Comparison of ENCODE assay signal across 8 cellular contexts in the genomic region with DNA sequence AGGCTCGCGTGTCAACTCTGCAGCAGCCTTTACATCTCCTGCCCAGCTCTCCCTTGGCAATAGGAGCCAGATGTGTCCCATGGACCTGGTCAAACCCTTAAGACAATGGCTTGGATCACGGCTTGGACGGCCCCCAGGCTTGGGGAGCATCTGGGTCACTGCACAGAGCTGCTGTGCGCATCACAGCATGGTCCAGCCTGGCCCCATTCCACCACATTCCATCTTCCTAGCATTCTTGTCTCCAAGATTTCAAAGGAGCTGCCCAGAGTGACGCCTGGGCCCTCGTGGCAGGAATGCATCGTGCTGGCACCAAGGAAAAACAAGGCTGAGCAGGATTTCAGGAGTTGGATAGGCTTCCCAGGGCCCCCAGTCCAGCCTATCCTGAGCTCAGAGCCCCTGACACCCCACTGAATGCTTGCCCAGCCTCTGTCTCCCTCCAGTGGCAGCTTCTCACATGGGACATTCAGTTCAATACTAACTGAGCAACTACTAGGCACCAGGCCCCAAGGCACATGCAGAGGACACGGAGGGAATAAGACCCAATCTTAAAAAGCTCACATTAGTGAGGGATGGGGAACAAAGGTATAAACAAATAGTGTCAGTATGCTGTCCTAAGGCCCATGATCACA. TPM values are rescaled to one million over a fixed set of nuclear protein-coding genes. Genes with fewer than 3 reads are reported as not detected.
DNase-seq lines count a peak whose midpoint lies in the region; ATAC-seq and TF ChIP-seq lines count a peak whose summit lies in the region.

No MANE protein-coding gene starts in this region.

- peaks cover 47% of the 10 kb centered on the region for H3K4me1 ChIP-seq in CD4-positive, CD25-positive, alpha-beta regulatory T cell (ENCODE audit: control insufficient read depth, insufficient read depth, low read length, poor library complexity, severe bottlenecking)
- peaks cover 62 to 85% of the 10 kb centered on the region in 2 donors for H3K4me1 ChIP-seq in thyroid gland

- H3K27ac Mint-ChIP-seq in CD4-positive, CD25-positive, alpha-beta regulatory T cell, result peak overlapping the region; percentile 69 to 97 (median 95)

- TF ChIP-seq POLR2A in thyroid gland (IDR thresholded peaks at IDR 0.05), result no peak

- H3K27me3 ChIP-seq in CD4-positive, CD25-positive, alpha-beta regulatory T cell (ENCODE audit: control insufficient read depth, insufficient read depth, low read length), result no peaks in the 10 kb centered on the region
- no peaks in the 10 kb centered on the region for H3K27me3 ChIP-seq in thyroid gland

- WGBS in adipose tissue, 3 donors, result 77 to 86% (median 77%) methylated on average over 9 of the region's 9 CpGs
- 74 to 87% methylated on average over 9 of the region's 9 CpGs for WGBS in thyroid gland, 2 donors

- peaks cover 0 to 71% (median 41%) of the 10 kb centered on the region in 4 donors for H3K4me1 Mint-ChIP-seq in CD4-positive, CD25-positive, alpha-beta regulatory T cell

- in situ Hi-C loops in KBM-7 (cut with MboI; ENCODE audit: low pct_unique_long_range_greater_than_20kb, low sequenced_read_pairs), result no loop called here

- TF ChIP-seq CTCF in thyroid gland (IDR thresholded peaks at IDR 0.05), result peak in 5 of 6 experiments; percentile 13 to 42 (median 31)

- no peaks in the 10 kb centered on the region for H3K27me3 Mint-ChIP-seq in CD4-positive, CD25-positive, alpha-beta regulatory T cell

- intact Hi-C loops in thyroid gland (cut with DNase I), result loop anchor here (5.0 kb wide), 1 partner anchor 37 kb away; a partner anchor contains a TSS

- H3K4me3 Mint-ChIP-seq in CD4-positive, CD25-positive, alpha-beta regulatory T cell, result peak overlapping the region in 2 of 4 donors; percentile 51 to 64

- ATAC-seq in CD4-positive, CD25-positive, alpha-beta regulatory T cell (ENCODE audit: low read depth in 2 of 2), result no peak
- no peak for ATAC-seq in HG03460 (IDR thresholded peaks at IDR 0.05; ENCODE audit: unreplicated experiment)

- H3K9me3 ChIP-seq in CD4-positive, CD25-positive, alpha-beta regulatory T cell (ENCODE audit: control insufficient read depth in 2 of 2, low read length in 2 of 2), result no peaks in the 10 kb centered on the region
- no peaks in the 10 kb centered on the region for H3K9me3 ChIP-seq in thyroid gland

- H3K4me3 ChIP-seq in CD4-positive, CD25-positive, alpha-beta regulatory T cell (ENCODE audit: low read depth, low read length), result peak overlapping the region; percentile 42
- H3K4me3 ChIP-seq in thyroid gland (replicated peaks in 1 of 3), result no peak overlapping the region

- DNase-seq in CD4-positive, CD25-positive, alpha-beta regulatory T cell, result peak in 1 of 3 donors; percentile 57
- DNase-seq in KBM-7 (peak; percentile 32), kidney tubule cell (ENCODE audit: low spot score) (peak; percentile 89), thyroid gland (peak in 1 of 2 donors; percentile 45), NCI-H128 (lab: John Stamatoyannopoulos, UW; ENCODE audit: unreplicated experiment) (no peak)
- DNase-seq in activated effector memory CD4-positive, alpha-beta T cell treated with anti-CD3 and anti-CD28 coated beads, Interleukin-2, amount 50 U/mL, for 16 hours, result no peak

- H3K36me3 ChIP-seq in CD4-positive, CD25-positive, alpha-beta regulatory T cell (ENCODE audit: control insufficient read depth, insufficient read depth, low read length), result no peaks in the 10 kb centered on the region
- no peaks in the 10 kb centered on the region for H3K36me3 ChIP-seq in thyroid gland

- H3K9me3 Mint-ChIP-seq in CD4-positive, CD25-positive, alpha-beta regulatory T cell, result no peaks in the 10 kb centered on the region

- no peaks in the 10 kb centered on the region for H3K36me3 Mint-ChIP-seq in CD4-positive, CD25-positive, alpha-beta regulatory T cell

- peak overlapping the region; percentile 89 for H3K27ac ChIP-seq in CD4-positive, CD25-positive, alpha-beta regulatory T cell (ENCODE audit: insufficient read depth, low read length, poor library complexity, severe bottlenecking)
- H3K27ac ChIP-seq in adipose tissue (ENCODE audit: low read depth, low read length), result peak overlapping the region; percentile 95
- H3K27ac ChIP-seq in thyroid gland, result peak overlapping the region; percentile 77 to 96 (median 90)

RNA-seq across cellular contexts. Expression of a gene that starts 34.3 kb away (rescaled TPM):
- 8.2 TPM for total RNA-seq in CD4-positive, CD25-positive, alpha-beta regulatory T cell
- 1 to 10 TPM; 5.1 to 8.8 (median 7.7) TPM for polyA plus RNA-seq in CD4-positive, CD25-positive, alpha-beta regulatory T cell
- 10 to 100 TPM; 15.7 to 38.8 (median 37.2) TPM for polyA plus RNA-seq in adipose tissue
- total RNA-seq in thyroid gland, result 10 to 100 TPM; 31.6 to 55.5 (median 46.6) TPM

RNA-seq across cellular contexts. Expression of a gene that starts 36.7 kb away (rescaled TPM):
- 48.2 TPM for total RNA-seq in CD4-positive, CD25-positive, alpha-beta regulatory T cell
- 100 to 1,000 TPM; 157 to 242 (median 168) TPM for polyA plus RNA-seq in CD4-positive, CD25-positive, alpha-beta regulatory T cell
- polyA plus RNA-seq in adipose tissue, result 10 to 100 TPM; 18.7 to 60.9 (median 46.2) TPM
- total RNA-seq in thyroid gland, result 10 to 100 TPM; 22.1 to 79.4 (median 49.9) TPM

RNA-seq across cellular contexts. Expression of a gene that starts 50.6 kb away (rescaled TPM):
- total RNA-seq in CD4-positive, CD25-positive, alpha-beta regulatory T cell, result 3.2 TPM
- polyA plus RNA-seq in CD4-positive, CD25-positive, alpha-beta regulatory T cell, result 1 to 10 TPM in 2 of 4 donors, under 1 TPM in 2; 0.26 to 1.7 (median 0.96) TPM
- polyA plus RNA-seq in adipose tissue, result under 1 TPM; 0.21 to 0.67 (median 0.45) TPM
- 1 to 10 TPM in 1 of 4 donors, not detected in 3; 3.8 TPM for total RNA-seq in thyroid gland

Comparison
In these comparisons a context has a peak if more than half of its experiments do, and no peak if none do; other contexts are left out.
1. DNase-seq: peak in KBM-7 (single experiment) and kidney tubule cell (single experiment); none in NCI-H128 (single experiment) and activated effector memory CD4-positive, alpha-beta T cell treated with anti-CD3 and anti-CD28 coated beads, Interleukin-2, amount 50 U/mL, for 16 hours (single experiment).
2. Peak in every context shown above with its lines, with median percentiles within 50 percentile points of each other: H3K27ac ChIP-seq.